ENCODE assay signal across 9 cellular contexts in the genomic region with DNA sequence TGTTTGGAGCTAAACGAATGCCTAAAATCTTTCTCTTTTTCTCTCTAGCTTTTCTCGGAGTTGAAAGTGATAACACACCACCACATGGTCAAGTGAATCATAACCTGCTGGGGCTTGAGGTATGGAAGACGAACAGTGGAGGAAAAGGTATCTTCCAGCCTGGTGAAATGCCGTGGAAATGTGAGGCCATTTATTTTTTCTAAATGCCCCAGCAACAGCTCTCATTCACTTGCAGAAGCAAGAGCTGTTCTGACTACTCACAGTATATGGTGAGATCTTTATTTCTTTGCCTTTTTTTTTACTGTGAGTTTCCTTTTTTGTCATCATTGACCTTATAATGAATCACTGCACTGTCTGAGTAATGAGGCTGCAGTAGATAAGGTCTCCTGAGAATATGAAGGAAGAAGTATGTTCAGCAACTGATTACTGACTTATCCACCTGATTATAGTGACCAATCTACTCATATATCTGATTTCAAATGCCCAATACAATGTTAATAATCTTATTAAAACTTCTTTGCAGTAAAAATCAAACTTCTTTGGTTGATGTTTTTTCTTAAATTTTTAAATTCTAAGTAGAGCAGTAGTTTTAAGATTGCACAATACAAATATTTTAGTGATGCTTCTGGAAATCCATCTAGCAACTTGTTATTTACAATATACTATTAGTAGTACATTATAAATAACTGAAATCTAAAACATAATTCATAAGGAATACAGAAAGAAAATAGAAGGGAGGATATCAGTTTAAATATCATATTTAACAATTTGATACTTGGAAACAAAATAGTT.
DNase-seq lines count a peak whose midpoint lies in the region; ATAC-seq, FAIRE-seq and TF ChIP-seq lines count a peak whose summit lies in the region.
"Had no signal": no experiment of that assay in that cellular context is flagged by ENCODE, and none has a peak within 500 bp of the region (broad histone marks: within the 10 kb centered on the region; RNA-seq: fewer than 3 reads in every experiment).

No MANE protein-coding gene starts in this region.

- BruUV-seq in MCF 10A (replicated peaks; lab: Mats Ljungman, UMichigan) (no TSS peak), K562 (replicated peaks; lab: Mats Ljungman, UMichigan) (no TSS peak)

- no peaks in the 10 kb centered on the region for H3K36me3 ChIP-seq in breast epithelium
- no peaks in the 10 kb centered on the region for H3K36me3 ChIP-seq in K562 (ENCODE audit: control insufficient read depth, insufficient read depth, low read length)
- H3K36me3 ChIP-seq: upper lobe of left lung had no signal

- intact Hi-C loops in MCF 10A (cut with micrococcal nuclease) (no loop called here), breast epithelium (cut with DNase I; ENCODE audit: low total_unique reads) (no loop called here), K562 (cut with micrococcal nuclease) (no loop called here), lower leg skin (cut with DNase I; ENCODE audit: low total_unique reads) (no loop called here)

- no peak overlapping the region for H3K27ac ChIP-seq in breast epithelium
- no peak overlapping the region for H3K27ac ChIP-seq in K562 (ENCODE audit: extremely low read depth, low read depth, low read length)
- H3K27ac ChIP-seq: upper lobe of left lung had no signal

- no peak for TF ChIP-seq RAD21 in K562 (CRISPR knock-in tag; conservative IDR thresholded peaks at IDR 0.05 in 1 of 2, IDR thresholded peaks at IDR 0.05 in 1 of 2)

- H4K20me1 ChIP-seq in K562 (replicated peaks; ENCODE audit: control insufficient read depth, insufficient read depth, low read length) = no peaks in the 10 kb centered on the region

- in situ Hi-C loops in K562 (cut with MboI) = no loop called here

- H3K27me3 ChIP-seq in breast epithelium (no peaks in the 10 kb centered on the region), K562 (ENCODE audit: control insufficient read depth in 2 of 2, insufficient read depth in 2 of 2, low read length in 2 of 2) (no peaks in the 10 kb centered on the region)
- H3K27me3 ChIP-seq: upper lobe of left lung had no signal

- no peak overlapping the region for H3K4me3 Mint-ChIP-seq in MCF 10A (ENCODE audit: unreplicated experiment)
- no peak overlapping the region for H3K4me3 Mint-ChIP-seq in stimulated activated naive CD8-positive, alpha-beta T cell treated with anti-CD3 and anti-CD28 coated beads, Interleukin-15, amount 100 ng/mL, for 72 hours

- no peaks in the 10 kb centered on the region for H3K9me3 Mint-ChIP-seq in MCF 10A (ENCODE audit: unreplicated experiment)
- no peaks in the 10 kb centered on the region for H3K9me3 Mint-ChIP-seq in stimulated activated naive CD8-positive, alpha-beta T cell treated with anti-CD3 and anti-CD28 coated beads, Interleukin-15, amount 100 ng/mL, for 72 hours

- no peak overlapping the region for H3K9ac ChIP-seq in K562 (ENCODE audit: insufficient read depth in 1 of 2, low read depth in 2 of 2, low read length in 2 of 2)

- TF ChIP-seq CTCF in MCF 10A (IDR thresholded peaks at IDR 0.05; ENCODE audit: unreplicated experiment) (no peak), breast epithelium (IDR thresholded peaks at IDR 0.05) (no peak), K562 (IDR thresholded peaks at IDR 0.05 in 2 of 3, conservative IDR thresholded peaks at IDR 0.05 in 1 of 3; ENCODE audit: insufficient read depth in 2 of 3, low read depth in 1 of 3, low read length in 3 of 3) (no peak), lower leg skin (IDR thresholded peaks at IDR 0.05) (no peak)

- H3K79me2 ChIP-seq in K562 (ENCODE audit: control insufficient read depth, insufficient read depth, low read length) = no peaks in the 10 kb centered on the region

- FAIRE-seq in K562 (lab: Jason Lieb, UNC) = no peak

- ATAC-seq in HG03103 (IDR thresholded peaks at IDR 0.05; ENCODE audit: low read depth, unreplicated experiment) = peak; percentile 61
- no peak for ATAC-seq in K562
- ATAC-seq in stimulated activated naive CD8-positive, alpha-beta T cell treated with anti-CD3 and anti-CD28 coated beads, Interleukin-15, amount 100 ng/mL, for 72 hours = peak; percentile 37

- no peaks in the 10 kb centered on the region for H3K36me3 Mint-ChIP-seq in MCF 10A (ENCODE audit: insufficient read depth, unreplicated experiment)

- H3K4me2 ChIP-seq in K562 (ENCODE audit: insufficient read depth, low read length) = no peak overlapping the region

- 23% methylated on average over 4 of the region's 4 CpGs for WGBS in K562 (ENCODE audit: insufficient coverage, low coverage, missing lambda C conversion rate)
- WGBS in lower leg skin, 2 donors = 90 to 94% methylated on average over 4 of the region's 4 CpGs

- no peaks in the 10 kb centered on the region for H3K9me3 ChIP-seq in breast epithelium
- H3K9me3 ChIP-seq in K562 (replicated peaks; ENCODE audit: control insufficient read depth, insufficient read depth, low read depth, low read length) = no peaks in the 10 kb centered on the region
- H3K9me3 ChIP-seq: upper lobe of left lung had no signal

- DNase-seq in MCF 10A (ENCODE audit: unreplicated experiment) = peak; percentile 27
- no peak for DNase-seq in breast epithelium (ENCODE audit: low spot score in 2 of 2)
- no peak for DNase-seq in K562 (ENCODE audit: extremely low read depth in 1 of 4, low spot score in 3 of 4)
- DNase-seq in stimulated activated naive CD8-positive, alpha-beta T cell treated with anti-CD3 and anti-CD28 coated beads, Interleukin-15, amount 100 ng/mL, for 72 hours = no peak
- no peak for DNase-seq in NCI-H524 treated with DMSO at 0.1 percent for 48 hours (lab: John Stamatoyannopoulos, UW)
- no peak for DNase-seq in lower leg skin (ENCODE audit: low spot score in 2 of 2)
- DNase-seq in effector CD8-positive, alpha-beta T cell (lab: John Stamatoyannopoulos, UW) = no peak
- DNase-seq: upper lobe of left lung had no signal

- TF ChIP-seq EP300 in K562 (IDR thresholded peaks at IDR 0.05; ENCODE audit: low read length) = no peak

- CTCF ChIA-PET in MCF 10A (lab: Yijun Ruan, JAX) = no interaction called here
- CTCF ChIA-PET in K562 (lab: Yijun Ruan, JAX; ENCODE audit: low intra/inter-chr PET ratio) = no interaction called here

- H3K9me1 ChIP-seq in K562 (ENCODE audit: control insufficient read depth, insufficient read depth, low read length) = no peaks in the 10 kb centered on the region

- H2AFZ ChIP-seq in K562 (ENCODE audit: low read depth, low read length) = no peak overlapping the region

- peak overlapping the region; percentile 65 for H3K27ac Mint-ChIP-seq in MCF 10A (ENCODE audit: low read depth, unreplicated experiment)
- no peak overlapping the region for H3K27ac Mint-ChIP-seq in stimulated activated naive CD8-positive, alpha-beta T cell treated with anti-CD3 and anti-CD28 coated beads, Interleukin-15, amount 100 ng/mL, for 72 hours

- H3K4me3 ChIP-seq in breast epithelium (no peak overlapping the region), K562 (no peak overlapping the region), lower leg skin (ENCODE audit: low read depth, poor library complexity, severe bottlenecking) (no peak overlapping the region)
- H3K4me3 ChIP-seq: upper lobe of left lung had no signal

- TF ChIP-seq POLR2A in breast epithelium (IDR thresholded peaks at IDR 0.05) (no peak), K562 (conservative IDR thresholded peaks at IDR 0.05) (no peak), lower leg skin (IDR thresholded peaks at IDR 0.05) (no peak)

- POLR2A ChIA-PET in MCF 10A (lab: Yijun Ruan, JAX) = interaction anchor here (0.6 to 0.7 kb wide), 3 partner anchors 148 to 571 kb away, joined by 3 to 4 read pairs (median 3); no protein-coding TSS in a partner anchor
- POLR2A ChIA-PET in K562 (lab: Yijun Ruan, JAX) = no interaction called here

- no peaks in the 10 kb centered on the region for H3K27me3 Mint-ChIP-seq in MCF 10A (ENCODE audit: insufficient read depth, unreplicated experiment)
- H3K27me3 Mint-ChIP-seq in stimulated activated naive CD8-positive, alpha-beta T cell treated with anti-CD3 and anti-CD28 coated beads, Interleukin-15, amount 100 ng/mL, for 72 hours = no peaks in the 10 kb centered on the region

- H3K4me1 ChIP-seq in breast epithelium (no peaks in the 10 kb centered on the region), K562 (replicated peaks in 1 of 2; ENCODE audit: control insufficient read depth in 2 of 2, insufficient read depth in 2 of 2, low read length in 2 of 2) (no peaks in the 10 kb centered on the region)
- H3K4me1 ChIP-seq: upper lobe of left lung had no signal

- H3K4me1 Mint-ChIP-seq in MCF 10A (ENCODE audit: insufficient read depth, unreplicated experiment) = peaks cover 17% of the 10 kb centered on the region
- H3K4me1 Mint-ChIP-seq in stimulated activated naive CD8-positive, alpha-beta T cell treated with anti-CD3 and anti-CD28 coated beads, Interleukin-15, amount 100 ng/mL, for 72 hours = no peaks in the 10 kb centered on the region

TF ChIP-seq in K562, 482 proteins besides CTCF, POLR2A, EP300 and RAD21 (continues in another document):
- TF ChIP-seq FOSL1 (tag; conservative IDR thresholded peaks at IDR 0.05) (peak; percentile 63), CBFA2T2 (conservative IDR thresholded peaks at IDR 0.05) (0 out of 2 replicates have a peak, but pooled peaks have one; percentile 7), CEBPG (CRISPR knock-in tag; IDR thresholded peaks at IDR 0.05) (no peak), CEBPG (tag; conservative IDR thresholded peaks at IDR 0.05 in 1 of 2, IDR thresholded peaks at IDR 0.05 in 1 of 2) (peak in 1 of 2 experiments; percentile 71; a peak in 1 of 4 replicates)
